Comparison of ENCODE assay signal across 1 cellular context in genomic region chr17:40063034-40063765, GRCh38.
TF ChIP-seq lines count a peak whose summit lies in the region.

No MANE protein-coding gene starts in this region.

TF ChIP-seq in H1, 55 proteins besides CTCF, POLR2A, EP300 and RAD21:
- TF ChIP-seq KDM4A (IDR thresholded peaks at IDR 0.05; ENCODE audit: low read depth, low read length, severe bottlenecking), result peak; percentile 68
- TF ChIP-seq YY1 (IDR thresholded peaks at IDR 0.05; ENCODE audit: low read depth, low read length), result no peak
- TF ChIP-seq CEBPB (IDR thresholded peaks at IDR 0.05; ENCODE audit: low read depth, low read length), result peak; percentile 32; the same call in 1 of the 2 replicates
- TF ChIP-seq, protein P1, sequence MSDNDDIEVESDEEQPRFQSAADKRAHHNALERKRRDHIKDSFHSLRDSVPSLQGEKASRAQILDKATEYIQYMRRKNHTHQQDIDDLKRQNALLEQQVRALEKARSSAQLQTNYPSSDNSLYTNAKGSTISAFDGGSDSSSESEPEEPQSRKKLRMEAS (IDR thresholded peaks at IDR 0.05), result no peak
- TF ChIP-seq RXRA (IDR thresholded peaks at IDR 0.05; ENCODE audit: insufficient read depth, low read depth, low read length), result no peak
- no peak for TF ChIP-seq CHD2 (IDR thresholded peaks at IDR 0.05; ENCODE audit: low read length)
- no peak for TF ChIP-seq ASH2L (IDR thresholded peaks at IDR 0.05; ENCODE audit: low read length)
- TF ChIP-seq SAP30 (IDR thresholded peaks at IDR 0.05; ENCODE audit: insufficient read depth, insufficient replicate concordance, low read length), result peak; percentile 21
- peak; percentile 35 for TF ChIP-seq NANOG (IDR thresholded peaks at IDR 0.05; ENCODE audit: insufficient read depth, low read depth, low read length, poor library complexity, severe bottlenecking)
- TF ChIP-seq RBBP5 (IDR thresholded peaks at IDR 0.05; ENCODE audit: borderline replicate concordance, low read depth, low read length), result peak; percentile 62; the same call in 1 of the 2 replicates
- no peak for TF ChIP-seq KDM5A (IDR thresholded peaks at IDR 0.05; ENCODE audit: low read length)
- TF ChIP-seq FOSL1 (IDR thresholded peaks at IDR 0.05; ENCODE audit: insufficient read depth, low read depth, low read length), result 0 out of 2 replicates have a peak, but pooled peaks have one; percentile 17
- TF ChIP-seq SP1 (IDR thresholded peaks at IDR 0.05; ENCODE audit: low read depth, low read length), result no peak
- TF ChIP-seq PHF8 (conservative IDR thresholded peaks at IDR 0.05; ENCODE audit: low read depth, low read length), result peak; percentile 52; the same call in 1 of the 2 replicates
- TF ChIP-seq SP2 (IDR thresholded peaks at IDR 0.05; ENCODE audit: low read length), result no peak
- TF ChIP-seq SP4 (IDR thresholded peaks at IDR 0.05; ENCODE audit: low read length), result no peak
- TF ChIP-seq SUZ12 (IDR thresholded peaks at IDR 0.05; ENCODE audit: low read length), result 0 out of 2 replicates have a peak, but pooled peaks have one; percentile 28
- TF ChIP-seq HDAC2 (IDR thresholded peaks at IDR 0.05; ENCODE audit: borderline replicate concordance in 1 of 2, low read depth in 2 of 2, low read length in 2 of 2), result no peak
- no peak for TF ChIP-seq POLR2AphosphoS5 (IDR thresholded peaks at IDR 0.05; ENCODE audit: low read depth, low read length)
